In genomic region chr4:119678761-119679160, GRCh38 we compare ENCODE assay signal across 18 cellular contexts. TPM values are rescaled to one million over a fixed set of nuclear protein-coding genes. Genes with fewer than 3 reads are reported as not detected.
DNase-seq lines count a peak whose midpoint lies in the region; ATAC-seq and TF ChIP-seq lines count a peak whose summit lies in the region.
"Had no signal": no experiment of that assay in that cellular context is flagged by ENCODE, and none has a peak within 500 bp of the region (broad histone marks: within the 10 kb centered on the region; RNA-seq: fewer than 3 reads in every experiment).

No MANE protein-coding gene starts in this region.

- CTCF ChIA-PET in AG04450 (lab: Charles Lee): interaction anchor here (1.0 to 9.6 kb wide), 2 partner anchors 19 to 50 kb away, joined by 4 to 55 read pairs; partner anchors contain the start of gene PDE5A

- no peak overlapping the region for H2AK5ac ChIP-seq in neuronal stem cell (ENCODE audit: low read depth, low read length)

- TF ChIP-seq CTCF in AG04450 (IDR thresholded peaks at IDR 0.05; ENCODE audit: low read depth, low read length) (no peak), OCI-LY3 (IDR thresholded peaks at IDR 0.05; ENCODE audit: low read depth, low read length) (no peak), colonic mucosa (IDR thresholded peaks at IDR 0.05) (no peak)

- WGBS in neuronal stem cell (ENCODE audit: extremely low coverage in 2 of 2, insufficient read length in 2 of 2, insufficient replicate concordance in 1 of 2), 2 donors: no CpG with 5 or more reads among the region's 1 CpG

- H3K9ac ChIP-seq in OCI-LY3 (ENCODE audit: low read length): no peak overlapping the region
- H3K9ac ChIP-seq in endocrine pancreas (ENCODE audit: control insufficient read depth, insufficient read depth, low read length): no peak overlapping the region
- no peak overlapping the region for H3K9ac ChIP-seq in neuronal stem cell (ENCODE audit: low read depth, low read length, poor library complexity)
- no peak overlapping the region for H3K9ac ChIP-seq in colonic mucosa (ENCODE audit: low read depth in 2 of 2, low read length in 2 of 2)

- no peak overlapping the region for H2BK15ac ChIP-seq in neuronal stem cell (ENCODE audit: low read length)

- H2AFZ ChIP-seq in OCI-LY3 (ENCODE audit: low read depth, low read length) (peak overlapping the region; percentile 41; the same call in 1 of the 2 replicates), neuronal stem cell (ENCODE audit: low read length) (peak overlapping the region; percentile 7)

- H3K4me2 ChIP-seq in OCI-LY3 (ENCODE audit: low read length): 0 out of 2 replicates have a peak overlapping the region, but pooled peaks have one; percentile 6
- H3K4me2 ChIP-seq in neuronal stem cell (ENCODE audit: insufficient read depth, low read length, poor library complexity, severe bottlenecking): no peak overlapping the region

- no peak overlapping the region for H2BK12ac ChIP-seq in neuronal stem cell (ENCODE audit: low read length)

- no peak overlapping the region for H2BK5ac ChIP-seq in neuronal stem cell (ENCODE audit: low read length)

- H3K9me3 ChIP-seq in AG04450 (ENCODE audit: control insufficient read depth, insufficient read depth, low read length) (no peaks in the 10 kb centered on the region), OCI-LY3 (ENCODE audit: insufficient read depth, low read length) (no peaks in the 10 kb centered on the region), endocrine pancreas (ENCODE audit: control insufficient read depth, low read length) (no peaks in the 10 kb centered on the region), neuronal stem cell (replicated peaks in 1 of 2; ENCODE audit: control insufficient read depth in 2 of 2, insufficient read depth in 1 of 2, low read depth in 1 of 2, low read length in 2 of 2) (no peaks in the 10 kb centered on the region), colonic mucosa (no peaks in the 10 kb centered on the region)
- H3K9me3 ChIP-seq: breast epithelium, MG63, testis had no signal

- no peaks in the 10 kb centered on the region for H4K20me1 ChIP-seq in OCI-LY3 (ENCODE audit: insufficient read depth, low read length)

- no peak for DNase-seq in AG04450 (ENCODE audit: low read depth, low spot score)
- no peak for DNase-seq in neuronal stem cell (ENCODE audit: low spot score)
- no peak for DNase-seq in colonic mucosa
- DNase-seq in NCI-H774 (lab: John Stamatoyannopoulos, UW): no peak
- DNase-seq: ACHN; activated CD8-positive, alpha-beta memory T cell treated with anti-CD3 and anti-CD28 coated beads for 24 hours; activated naive CD8-positive, alpha-beta T cell treated with anti-CD3 and anti-CD28 coated beads for 36 hours; MG63; naive thymus-derived CD8-positive, alpha-beta T cell; NCI-H187; NCI-H446; posterior cingulate gyrus; testis had no signal

- POLR2A ChIA-PET in AG04450 (lab: Yijun Ruan, JAX): interaction anchor here (0.9 to 2.3 kb wide), 4 partner anchors 13 to 56 kb away, joined by 3 to 14 read pairs (median 6); partner anchors contain the start of gene PDE5A

- H4K8ac ChIP-seq in neuronal stem cell (ENCODE audit: low read depth, low read length): no peak overlapping the region

- no peaks in the 10 kb centered on the region for H3K36me3 ChIP-seq in OCI-LY3 (replicated peaks; ENCODE audit: low read depth, low read length)
- H3K36me3 ChIP-seq in endocrine pancreas (ENCODE audit: control insufficient read depth, insufficient read depth, low read length): no peaks in the 10 kb centered on the region
- no peaks in the 10 kb centered on the region for H3K36me3 ChIP-seq in neuronal stem cell (replicated peaks in 1 of 2; ENCODE audit: control insufficient read depth in 2 of 2, insufficient read depth in 2 of 2, low read length in 2 of 2)
- no peaks in the 10 kb centered on the region for H3K36me3 ChIP-seq in colonic mucosa
- H3K36me3 ChIP-seq: breast epithelium, MG63 had no signal

- ATAC-seq in HG03135 (IDR thresholded peaks at IDR 0.05; ENCODE audit: unreplicated experiment) (no peak), HG02884 (IDR thresholded peaks at IDR 0.05; ENCODE audit: unreplicated experiment) (no peak)
- ATAC-seq: naive thymus-derived CD8-positive, alpha-beta T cell had no signal

- no peak overlapping the region for H4K91ac ChIP-seq in neuronal stem cell (ENCODE audit: low read depth, low read length, poor library complexity)

- H3K4me1 ChIP-seq in OCI-LY3 (ENCODE audit: low read length) (no peaks in the 10 kb centered on the region), endocrine pancreas (ENCODE audit: control insufficient read depth, insufficient read depth, low read length) (peaks cover 13% of the 10 kb centered on the region), neuronal stem cell (ENCODE audit: control insufficient read depth in 2 of 2, insufficient read depth in 1 of 2, low read depth in 1 of 2, low read length in 2 of 2) (peaks cover 0 to 2% of the 10 kb centered on the region in 2 donors), colonic mucosa (no peaks in the 10 kb centered on the region)
- H3K4me1 ChIP-seq: breast epithelium, testis had no signal

- H3K4me3 ChIP-seq in AG04450 (ENCODE audit: low read depth, low read length): peak overlapping the region; percentile 41
- H3K4me3 ChIP-seq in OCI-LY3 (ENCODE audit: low read length): no peak overlapping the region
- peak overlapping the region; percentile 7 for H3K4me3 ChIP-seq in endocrine pancreas (ENCODE audit: control insufficient read depth, insufficient read depth, low read length)
- H3K4me3 ChIP-seq in neuronal stem cell (ENCODE audit: low read length in 2 of 2): no peak overlapping the region
- H3K4me3 ChIP-seq in colonic mucosa: no peak overlapping the region
- H3K4me3 ChIP-seq: breast epithelium, MG63, testis had no signal

- H3K27ac ChIP-seq in AG04450 (ENCODE audit: low read depth, low read length) (no peak overlapping the region), OCI-LY3 (ENCODE audit: low read length) (no peak overlapping the region), neuronal stem cell (replicated peaks; ENCODE audit: low read length) (no peak overlapping the region), colonic mucosa (no peak overlapping the region)
- H3K27ac ChIP-seq: breast epithelium, testis had no signal

- H3K27me3 ChIP-seq in AG04450 (ENCODE audit: control insufficient read depth, insufficient read depth, low read length): no peaks in the 10 kb centered on the region
- no peaks in the 10 kb centered on the region for H3K27me3 ChIP-seq in OCI-LY3 (ENCODE audit: low read depth, low read length)
- no peaks in the 10 kb centered on the region for H3K27me3 ChIP-seq in endocrine pancreas (ENCODE audit: control insufficient read depth, insufficient read depth, low read length)
- no peaks in the 10 kb centered on the region for H3K27me3 ChIP-seq in neuronal stem cell (ENCODE audit: control insufficient read depth in 3 of 3, insufficient read depth in 3 of 3, low read depth in 1 of 3, low read length in 3 of 3)
- no peaks in the 10 kb centered on the region for H3K27me3 ChIP-seq in colonic mucosa
- H3K27me3 ChIP-seq: breast epithelium, MG63, testis had no signal

- H3K4ac ChIP-seq in neuronal stem cell (ENCODE audit: low read length): no peak overlapping the region

- H3K79me1 ChIP-seq in neuronal stem cell (ENCODE audit: low read depth, low read length): no peaks in the 10 kb centered on the region

- H3K79me2 ChIP-seq in OCI-LY3 (ENCODE audit: low read length): no peaks in the 10 kb centered on the region

- no peak overlapping the region for H3K18ac ChIP-seq in neuronal stem cell (ENCODE audit: low read length)

- no peak overlapping the region for H3K14ac ChIP-seq in neuronal stem cell (ENCODE audit: low read length)

- H2BK120ac ChIP-seq in neuronal stem cell (ENCODE audit: low read depth, low read length): no peak overlapping the region

- H3K23ac ChIP-seq in neuronal stem cell (ENCODE audit: low read depth, low read length, poor library complexity): no peak overlapping the region

- intact Hi-C loops in colonic mucosa (cut with DNase I): no loop called here

RNA-seq across cellular contexts. Expression of gene PDE5A, which starts 50.2 kb away (rescaled TPM):
- polyA plus RNA-seq in AG04450 (2011; rRNA removed): 411 and 489 TPM in 2 replicates
- polyA minus RNA-seq in AG04450 (2011; rRNA and poly(A)+ RNA removed): 931 and 1,164 TPM in 2 replicates
- polyA plus RNA-seq in neuronal stem cell (2013, experiment 1 of 2): 2.4 TPM
- polyA plus RNA-seq in neuronal stem cell (2013, experiment 2 of 2): 2.8 TPM
- total RNA-seq in colonic mucosa: 10 to 100 TPM; 17.6 to 42.5 TPM
- total RNA-seq: activated naive CD8-positive, alpha-beta T cell treated with anti-CD3 and anti-CD28 coated beads for 36 hours had no signal

Comparison
In these comparisons a context has a peak if more than half of its experiments do, and no peak if none do; other contexts are left out.
1. H3K4me3 ChIP-seq: peak in AG04450 (single experiment) and endocrine pancreas (single experiment); none in OCI-LY3 (single experiment), neuronal stem cell (0 of 2) and colonic mucosa (single experiment).